In the genomic region with DNA sequence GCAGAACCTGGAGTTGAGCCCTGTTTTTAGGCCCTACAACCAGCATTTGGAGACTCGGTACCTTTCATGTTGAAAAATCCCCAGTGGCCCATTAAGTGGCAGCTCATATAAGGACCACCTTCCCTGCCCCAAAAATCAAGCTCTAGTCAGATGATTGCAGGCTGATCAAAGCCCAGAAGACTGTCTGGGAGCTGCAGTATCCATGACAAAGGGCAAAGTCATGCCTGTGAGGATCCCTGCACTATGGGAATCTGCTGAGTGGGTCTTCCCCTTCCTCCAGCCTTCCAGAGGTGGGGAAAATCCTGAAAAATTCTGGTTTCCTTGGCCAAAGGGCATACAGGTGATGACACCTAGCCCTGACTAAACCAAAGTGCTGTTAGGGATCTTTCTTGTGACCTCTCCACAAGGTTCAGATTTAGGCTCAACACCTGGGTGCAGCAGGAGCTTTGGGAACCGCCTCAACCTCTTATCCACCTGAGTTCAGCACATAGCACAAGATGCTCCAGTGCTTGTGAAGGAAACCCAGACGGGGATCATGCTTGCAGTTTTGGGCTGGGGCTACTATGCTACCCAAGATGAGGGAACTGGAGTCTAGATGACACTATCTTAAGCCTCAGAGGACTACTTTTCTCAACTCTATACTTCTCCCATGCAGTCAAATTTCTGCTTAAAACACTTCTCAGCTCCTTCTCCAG, we compare ENCODE assay signal across 11 cellular contexts. TPM values are rescaled to one million over a fixed set of nuclear protein-coding genes. Genes with fewer than 3 reads are reported as not detected.
DNase-seq lines count a peak whose midpoint lies in the region; FAIRE-seq and TF ChIP-seq lines count a peak whose summit lies in the region.
"Had no signal": no experiment of that assay in that cellular context is flagged by ENCODE, and none has a peak within 500 bp of the region (broad histone marks: within the 10 kb centered on the region; RNA-seq: fewer than 3 reads in every experiment).

No MANE protein-coding gene starts in this region.

- H3K9me3 Mint-ChIP-seq in T-helper 1 cell treated with Interleukin-12 subunit alpha and Interleukin-12 subunit beta and Interleukin-4 antibody, amounts not matched to agents 30 μg/mL and 1 μg/mL, for 36 hours = no peaks in the 10 kb centered on the region

- 78% methylated on average over 3 of the region's 3 CpGs for WGBS in smooth muscle cell (ENCODE audit: low lambda C conversion rate)

- no peaks in the 10 kb centered on the region for H3K9me3 ChIP-seq in smooth muscle cell (replicated peaks; ENCODE audit: low read depth)
- H3K9me3 ChIP-seq: BE2C had no signal

- DNase-seq in T-helper 1 cell (no peak), hepatic stellate cell (ENCODE audit: low spot score) (peak; percentile 24), smooth muscle cell (lab: John Stamatoyannopoulos, UW; ENCODE audit: unreplicated experiment) (no peak), GM19239 (ENCODE audit: insufficient read length, low spot score) (no peak), hippocampal formation (lab: John Stamatoyannopoulos, UW) (no peak), occipital lobe (lab: John Stamatoyannopoulos, UW) (no peak)
- DNase-seq: activated CD4-positive, alpha-beta T cell treated with anti-CD3 and anti-CD28 coated beads, Interleukin-2, amount 50 U/mL, for 48 hours; BE2C; NCI-H1417 treated with DMSO at 0.1 percent for 48 hours had no signal

- no peaks in the 10 kb centered on the region for H3K36me3 ChIP-seq in smooth muscle cell (ENCODE audit: low read depth)
- H3K36me3 ChIP-seq: BE2C had no signal

- FAIRE-seq in GM19239 (lab: Jason Lieb, UNC) = no peak

- H3K27ac ChIP-seq in VCaP = peak overlapping the region; percentile 100
- H3K27ac ChIP-seq in smooth muscle cell (ENCODE audit: low read depth) = peak overlapping the region; percentile 95

- peak overlapping the region; percentile 94 for H3K4me3 ChIP-seq in smooth muscle cell

- peaks cover 21% of the 10 kb centered on the region for H3K4me1 Mint-ChIP-seq in T-helper 1 cell treated with Interleukin-12 subunit alpha and Interleukin-12 subunit beta and Interleukin-4 antibody, amounts not matched to agents 30 μg/mL and 1 μg/mL, for 36 hours (ENCODE audit: low read depth)

- H3K27me3 ChIP-seq in smooth muscle cell (ENCODE audit: low read depth) = no peaks in the 10 kb centered on the region
- H3K27me3 ChIP-seq: BE2C had no signal

- no peak for TF ChIP-seq CTCF in VCaP (conservative IDR thresholded peaks at IDR 0.05)
- no peak for TF ChIP-seq CTCF in smooth muscle cell (IDR thresholded peaks at IDR 0.05; ENCODE audit: borderline replicate concordance, insufficient read depth, poor library complexity, severe bottlenecking)

- H3K4me3 Mint-ChIP-seq in T-helper 1 cell treated with Interleukin-12 subunit alpha and Interleukin-12 subunit beta and Interleukin-4 antibody, amounts not matched to agents 30 μg/mL and 1 μg/mL, for 36 hours = peak overlapping the region; percentile 25

- H3K36me3 Mint-ChIP-seq in T-helper 1 cell treated with Interleukin-12 subunit alpha and Interleukin-12 subunit beta and Interleukin-4 antibody, amounts not matched to agents 30 μg/mL and 1 μg/mL, for 36 hours (ENCODE audit: low read depth) = peaks cover 11% of the 10 kb centered on the region

- peak overlapping the region; percentile 94 for H3K4me2 ChIP-seq in smooth muscle cell

- peaks cover 33% of the 10 kb centered on the region for H3K79me2 ChIP-seq in smooth muscle cell (ENCODE audit: low read depth)

- H2AFZ ChIP-seq in smooth muscle cell (ENCODE audit: low read depth) = no peak overlapping the region

- H4K20me1 ChIP-seq in smooth muscle cell (ENCODE audit: low read depth) = no peaks in the 10 kb centered on the region

- H3K9ac ChIP-seq in smooth muscle cell (ENCODE audit: low read depth) = peak overlapping the region; percentile 80

- no peak overlapping the region for H3K27ac Mint-ChIP-seq in T-helper 1 cell treated with Interleukin-12 subunit alpha and Interleukin-12 subunit beta and Interleukin-4 antibody, amounts not matched to agents 30 μg/mL and 1 μg/mL, for 36 hours

- peaks cover 28% of the 10 kb centered on the region for H3F3A ChIP-seq in smooth muscle cell (ENCODE audit: low read depth)

- H3K27me3 Mint-ChIP-seq in T-helper 1 cell treated with Interleukin-12 subunit alpha and Interleukin-12 subunit beta and Interleukin-4 antibody, amounts not matched to agents 30 μg/mL and 1 μg/mL, for 36 hours (ENCODE audit: low read depth) = peaks cover 13% of the 10 kb centered on the region

- peaks cover 14% of the 10 kb centered on the region for H3K4me1 ChIP-seq in smooth muscle cell (ENCODE audit: low read depth)
- H3K4me1 ChIP-seq: BE2C had no signal

RNA-seq across cellular contexts. Expression of a gene that starts 1.2 kb away (rescaled TPM):
- total RNA-seq in smooth muscle cell (14.0 and 14.9 TPM in 2 replicates), occipital lobe (65.4 TPM)
- 25.5 and 36.0 TPM in 2 replicates for polyA plus RNA-seq in smooth muscle cell

RNA-seq across cellular contexts. Expression of a gene that starts 6.2 kb away (rescaled TPM):
- total RNA-seq in smooth muscle cell (61.6 and 61.9 TPM in 2 replicates), occipital lobe (25.3 TPM)
- 84.0 and 88.6 TPM in 2 replicates for polyA plus RNA-seq in smooth muscle cell

RNA-seq across cellular contexts. Expression of a gene that starts 6.3 kb away (rescaled TPM):
- total RNA-seq in smooth muscle cell = 37.0 and 46.7 TPM in 2 replicates
- 29.1 and 43.6 TPM in 2 replicates for polyA plus RNA-seq in smooth muscle cell
- total RNA-seq in occipital lobe = 26.7 TPM

RNA-seq across cellular contexts. Expression of a gene that starts 22.1 kb away (rescaled TPM):
- total RNA-seq in smooth muscle cell = 9.1 and 13.3 TPM in 2 replicates
- 5.5 and 5.9 TPM in 2 replicates for polyA plus RNA-seq in smooth muscle cell
- 3.4 TPM for total RNA-seq in occipital lobe

RNA-seq across cellular contexts. Expression of a gene that starts 34.2 kb away (rescaled TPM):
- 0.40 and 3.5 TPM in 2 replicates for total RNA-seq in smooth muscle cell
- 1.1 and 2.6 TPM in 2 replicates for polyA plus RNA-seq in smooth muscle cell
- 2.3 TPM for total RNA-seq in occipital lobe
